ENCODE assay signal across 8 cellular contexts in the genomic region with DNA sequence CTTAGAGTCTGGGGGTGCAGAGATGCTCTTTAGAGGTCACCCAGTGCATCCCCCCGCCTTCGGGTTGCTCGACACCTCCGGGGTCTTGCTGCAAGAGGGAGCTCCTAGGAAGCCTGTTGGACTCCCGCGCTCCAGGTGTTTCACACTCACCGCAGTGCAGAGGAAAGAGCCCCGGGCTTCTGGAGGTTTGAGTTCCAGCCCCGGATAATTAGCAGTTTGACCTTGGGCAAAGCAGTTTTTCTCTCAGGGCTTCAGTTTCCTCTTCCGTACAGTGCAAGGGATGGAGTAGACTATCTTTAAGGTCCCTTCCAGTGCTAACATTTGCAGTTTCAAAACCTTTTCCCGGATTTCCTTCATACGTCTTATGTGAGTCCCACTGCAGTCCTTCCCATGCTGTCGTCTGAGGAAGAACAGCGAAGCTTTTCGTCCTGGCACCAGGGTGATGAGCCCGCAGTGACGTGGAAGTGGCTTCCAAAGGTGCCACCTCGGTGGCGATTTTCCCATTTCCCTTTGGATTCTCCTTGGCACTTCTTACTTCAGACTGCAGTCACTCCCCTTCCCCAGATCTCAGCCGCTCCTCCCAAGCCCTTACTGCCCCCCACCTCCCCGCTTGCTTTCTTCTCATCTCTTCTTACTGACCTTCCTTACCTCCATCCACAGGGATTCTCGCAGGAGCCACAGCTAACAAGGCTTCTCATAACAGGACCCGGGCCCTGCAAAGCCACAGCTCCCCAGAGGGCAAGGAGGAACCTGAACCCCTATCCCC. TPM values are rescaled to one million over a fixed set of nuclear protein-coding genes. Genes with fewer than 3 reads are reported as not detected.
A peak's percentile ranks its signal among the peaks of the same experiment; 100 is the strongest.
DNase-seq lines count a peak whose midpoint lies in the region; FAIRE-seq and TF ChIP-seq lines count a peak whose summit lies in the region.

No MANE protein-coding gene starts in this region.

- H3K9me3 Mint-ChIP-seq in CD8-positive, alpha-beta memory T cell = no peaks in the 10 kb centered on the region

- H3K36me3 Mint-ChIP-seq in CD8-positive, alpha-beta memory T cell = peaks cover 0 to 69% (median 11%) of the 10 kb centered on the region in 3 donors

- H3K27me3 ChIP-seq in CD8-positive, alpha-beta memory T cell (ENCODE audit: insufficient read depth, low read length, poor library complexity, severe bottlenecking) = no peaks in the 10 kb centered on the region
- H3K27me3 ChIP-seq in bronchial epithelial cell (ENCODE audit: control insufficient read depth, insufficient read depth, low read length) (no peaks in the 10 kb centered on the region), vagina (no peaks in the 10 kb centered on the region)

- H3K4me1 ChIP-seq in CD8-positive, alpha-beta memory T cell (ENCODE audit: insufficient read depth, low read length) = peaks cover 31% of the 10 kb centered on the region
- no peaks in the 10 kb centered on the region for H3K4me1 ChIP-seq in mesodermal cell (ENCODE audit: control insufficient read depth, insufficient read depth, low read length, poor library complexity, severe bottlenecking)
- peaks cover 53% of the 10 kb centered on the region for H3K4me1 ChIP-seq in vagina

- TF ChIP-seq CTCF in bronchial epithelial cell (IDR thresholded peaks at IDR 0.05; ENCODE audit: insufficient read depth, low read length, severe bottlenecking) (no peak), vagina (IDR thresholded peaks at IDR 0.05) (no peak)

- POLR2A ChIA-PET in CD8-positive, alpha-beta memory T cell (lab: Charles Lee) = interaction anchor here (0.8 to 4.8 kb wide), 8 partner anchors 13 to 126 kb away, joined by 3 to 41 read pairs (median 6); a partner anchor contains a TSS

- FAIRE-seq in bronchial epithelial cell (lab: Jason Lieb, UNC) = no peak

- intact Hi-C loops in vagina (cut with DNase I) = loop anchor here (5.0 kb wide), 1 partner anchor 54 kb away; a partner anchor contains a TSS

- peak overlapping the region; percentile 7 to 99 (median 92) for H3K27ac Mint-ChIP-seq in CD8-positive, alpha-beta memory T cell

- peaks cover 41 to 61% (median 48%) of the 10 kb centered on the region in 3 donors for H3K4me1 Mint-ChIP-seq in CD8-positive, alpha-beta memory T cell

- H3K27me3 Mint-ChIP-seq in CD8-positive, alpha-beta memory T cell = no peaks in the 10 kb centered on the region

- no peak for TF ChIP-seq POLR2A in vagina (IDR thresholded peaks at IDR 0.05)

- H3K36me3 ChIP-seq in CD8-positive, alpha-beta memory T cell (ENCODE audit: insufficient read depth, low read length) = peaks cover 36% of the 10 kb centered on the region
- H3K36me3 ChIP-seq in bronchial epithelial cell (ENCODE audit: control insufficient read depth, insufficient read depth, low read length) = peaks cover 25% of the 10 kb centered on the region
- peaks cover 50% of the 10 kb centered on the region for H3K36me3 ChIP-seq in mesodermal cell (ENCODE audit: control insufficient read depth, insufficient read depth, low read length)
- peaks cover 0 to 49% of the 10 kb centered on the region in 2 donors for H3K36me3 ChIP-seq in vagina

- no peak for DNase-seq in CD8-positive, alpha-beta memory T cell
- DNase-seq in Jurkat, Clone E6-1 (ENCODE audit: low read depth, low spot score) = no peak
- DNase-seq in bronchial epithelial cell (ENCODE audit: low read depth) = peak; percentile 50
- DNase-seq in vagina (ENCODE audit: extremely low spot score in 2 of 2) = no peak
- DNase-seq in COLO668 (lab: John Stamatoyannopoulos, UW; ENCODE audit: unreplicated experiment) = no peak
- DNase-seq in NCI-H2081 treated with DMSO at 0.1 percent for 48 hours (lab: John Stamatoyannopoulos, UW) = no peak
- no peak for DNase-seq in LoVo (ENCODE audit: low spot score)

- no peaks in the 10 kb centered on the region for H3K9me3 ChIP-seq in CD8-positive, alpha-beta memory T cell (ENCODE audit: low read length)
- no peaks in the 10 kb centered on the region for H3K9me3 ChIP-seq in mesodermal cell (ENCODE audit: control insufficient read depth, low read length)
- no peaks in the 10 kb centered on the region for H3K9me3 ChIP-seq in vagina

- peak overlapping the region; percentile 85 to 95 (median 89) for H3K4me3 Mint-ChIP-seq in CD8-positive, alpha-beta memory T cell

- whole genome bisulfite sequencing in mesodermal cell (ENCODE audit: insufficient coverage in 2 of 2), 2 experiments = 6 to 8% methylated on average over 19 to 23 of the region's 23 CpGs

- CTCF ChIA-PET in CD8-positive, alpha-beta memory T cell (lab: Charles Lee) = interaction anchor here (0.8 to 8.4 kb wide), 26 partner anchors 9 to 132 kb away, joined by 3 to 144 read pairs (median 4); a partner anchor contains a TSS

- peak overlapping the region; percentile 88 for H3K4me3 ChIP-seq in CD8-positive, alpha-beta memory T cell (ENCODE audit: low read length)
- peak overlapping the region; percentile 95 for H3K4me3 ChIP-seq in Jurkat, Clone E6-1 (ENCODE audit: low read length)
- H3K4me3 ChIP-seq in bronchial epithelial cell (ENCODE audit: low read depth, low read length) = peak overlapping the region; percentile 84
- H3K4me3 ChIP-seq in mesodermal cell (ENCODE audit: extremely low read depth, insufficient read depth, low read length, poor library complexity, severe bottlenecking) = peak overlapping the region; percentile 91
- peak overlapping the region; percentile 85 to 94 for H3K4me3 ChIP-seq in vagina

- peak overlapping the region; percentile 54 for H3K27ac ChIP-seq in CD8-positive, alpha-beta memory T cell (ENCODE audit: low read depth, low read length)
- H3K27ac ChIP-seq in mesodermal cell (ENCODE audit: low read depth, low read length, severe bottlenecking) = no peak overlapping the region
- H3K27ac ChIP-seq in vagina = peak overlapping the region; percentile 94

RNA-seq across cellular contexts. Expression of a gene that starts 0.6 kb away (rescaled TPM):
- total RNA-seq in CD8-positive, alpha-beta memory T cell = 10 to 100 TPM; 26.8 to 31.6 TPM
- 111 TPM for polyA plus RNA-seq in CD8-positive, alpha-beta memory T cell
- 52.3 TPM for polyA plus RNA-seq in Jurkat, Clone E6-1 (2012; ENCODE audit: insufficient read depth, insufficient read length)
- total RNA-seq in bronchial epithelial cell = 10.3 and 16.8 TPM in 2 replicates
- polyA plus RNA-seq in mesodermal cell (2013, experiment 1 of 2) = 51.7 TPM
- 50.0 TPM for polyA plus RNA-seq in mesodermal cell (2013, experiment 2 of 2)
- total RNA-seq in vagina = 28.7 TPM

RNA-seq across cellular contexts. Expression of a gene that starts 1.0 kb away (rescaled TPM):
- total RNA-seq in CD8-positive, alpha-beta memory T cell = 10 to 100 TPM; 94.8 to 95.2 TPM
- 86.1 TPM for polyA plus RNA-seq in CD8-positive, alpha-beta memory T cell
- 145 TPM for polyA plus RNA-seq in Jurkat, Clone E6-1 (2012; ENCODE audit: insufficient read depth, insufficient read length)
- 205 and 229 TPM in 2 replicates for total RNA-seq in bronchial epithelial cell
- 69.8 TPM for polyA plus RNA-seq in mesodermal cell (2013, experiment 1 of 2)
- 59.2 TPM for polyA plus RNA-seq in mesodermal cell (2013, experiment 2 of 2)
- total RNA-seq in vagina = 106 TPM

RNA-seq across cellular contexts. Expression of a gene that starts 10.1 kb away (rescaled TPM):
- under 1 TPM; 0.51 to 0.72 TPM for total RNA-seq in CD8-positive, alpha-beta memory T cell
- polyA plus RNA-seq in CD8-positive, alpha-beta memory T cell = not detected
- polyA plus RNA-seq in Jurkat, Clone E6-1 (2012; ENCODE audit: insufficient read depth, insufficient read length) = not detected
- under 0.01 TPM in 1 of 2 replicates, not detected in the other for total RNA-seq in bronchial epithelial cell
- polyA plus RNA-seq in mesodermal cell (2013, experiment 1 of 2) = 4.7 TPM
- polyA plus RNA-seq in mesodermal cell (2013, experiment 2 of 2) = 6.3 TPM
- 8.1 TPM for total RNA-seq in vagina

RNA-seq across cellular contexts. Expression of a gene that starts 21.4 kb away (rescaled TPM):
- total RNA-seq in CD8-positive, alpha-beta memory T cell = 10 to 100 TPM; 82.3 to 92.3 TPM
- 149 TPM for polyA plus RNA-seq in CD8-positive, alpha-beta memory T cell
- 15.8 TPM for polyA plus RNA-seq in Jurkat, Clone E6-1 (2012; ENCODE audit: insufficient read depth, insufficient read length)
- total RNA-seq in bronchial epithelial cell (468 and 656 TPM in 2 replicates), vagina (232 TPM)
- 74.4 TPM for polyA plus RNA-seq in mesodermal cell (2013, experiment 1 of 2)
- polyA plus RNA-seq in mesodermal cell (2013, experiment 2 of 2) = 72.5 TPM

RNA-seq across cellular contexts. Expression of a gene that starts 53.9 kb away (rescaled TPM):
- 100 to 1,000 TPM; 575 to 600 TPM for total RNA-seq in CD8-positive, alpha-beta memory T cell
- 970 TPM for polyA plus RNA-seq in CD8-positive, alpha-beta memory T cell
- 511 TPM for polyA plus RNA-seq in Jurkat, Clone E6-1 (2012; ENCODE audit: insufficient read depth, insufficient read length)
- total RNA-seq in bronchial epithelial cell (504 and 577 TPM in 2 replicates), vagina (284 TPM)
- 418 TPM for polyA plus RNA-seq in mesodermal cell (2013, experiment 1 of 2)
- 394 TPM for polyA plus RNA-seq in mesodermal cell (2013, experiment 2 of 2)
